Comparison of ENCODE assay signal across 17 cellular contexts in genomic region chr9:114680266-114681011, GRCh38. TPM values are rescaled to one million over a fixed set of nuclear protein-coding genes. Genes with fewer than 3 reads are reported as not detected.
"Had no signal": no experiment of that assay in that cellular context is flagged by ENCODE, and none has a peak within 500 bp of the region (broad histone marks: within the 10 kb centered on the region; RNA-seq: fewer than 3 reads in every experiment).

No MANE protein-coding gene starts in this region.

- H3K4me3 Mint-ChIP-seq: nephron had no signal

- H3K9me3 Mint-ChIP-seq: nephron had no signal

- H3K4me3 ChIP-seq: colonic mucosa, psoas muscle, sigmoid colon, SJCRH30, testis had no signal

- H3K27me3 ChIP-seq: colonic mucosa, sigmoid colon, SJCRH30, testis had no signal

- H3K4me1 ChIP-seq: colonic mucosa, psoas muscle, testis had no signal

- H3K9me3 ChIP-seq: colonic mucosa, psoas muscle, sigmoid colon, SJCRH30, testis had no signal

- H3K27ac Mint-ChIP-seq: nephron had no signal

- DNase-seq: activated CD4-positive, alpha-beta T cell treated with anti-CD3 and anti-CD28 coated beads for 1 hour; activated CD8-positive, alpha-beta memory T cell treated with anti-CD3 and anti-CD28 coated beads for 24 hours; activated gamma-delta T cell treated with Interleukin-2 at 50 U/mL for 16 hours; colonic mucosa; effector CD8-positive, alpha-beta T cell; psoas muscle; sigmoid colon; SJCRH30; stimulated activated naive CD4-positive, alpha-beta T cell treated with Interleukin-2 at 50 U/mL for 16 hours; testis had no signal

- H3K36me3 ChIP-seq: colonic mucosa, sigmoid colon, SJCRH30 had no signal

- H3K27ac ChIP-seq: colonic mucosa, psoas muscle, sigmoid colon, SJCRH30, testis had no signal

- ATAC-seq: left lobe of liver, psoas muscle had no signal

RNA-seq across cellular contexts. Expression of gene TEX48, which starts 1.6 kb away (rescaled TPM):
- total RNA-seq: cardiac septum; colonic mucosa; left lobe of liver; osteoblast; psoas muscle; sigmoid colon; SJCRH30; T-helper 2 cell treated with Interferon-gamma antibody and Interleukin-4, amounts not matched to agents 100 ng/mL and 5 ng/mL, for 36 hours; urinary bladder had no signal
- polyA plus RNA-seq: adipose tissue, psoas muscle, sigmoid colon, urinary bladder had no signal

RNA-seq across cellular contexts. Expression of gene TEX53, which starts 22.8 kb away (rescaled TPM):
- total RNA-seq: cardiac septum; colonic mucosa; left lobe of liver; osteoblast; psoas muscle; sigmoid colon; SJCRH30; T-helper 2 cell treated with Interferon-gamma antibody and Interleukin-4, amounts not matched to agents 100 ng/mL and 5 ng/mL, for 36 hours; urinary bladder had no signal
- polyA plus RNA-seq: adipose tissue, psoas muscle, sigmoid colon, urinary bladder had no signal
